In the genomic region with DNA sequence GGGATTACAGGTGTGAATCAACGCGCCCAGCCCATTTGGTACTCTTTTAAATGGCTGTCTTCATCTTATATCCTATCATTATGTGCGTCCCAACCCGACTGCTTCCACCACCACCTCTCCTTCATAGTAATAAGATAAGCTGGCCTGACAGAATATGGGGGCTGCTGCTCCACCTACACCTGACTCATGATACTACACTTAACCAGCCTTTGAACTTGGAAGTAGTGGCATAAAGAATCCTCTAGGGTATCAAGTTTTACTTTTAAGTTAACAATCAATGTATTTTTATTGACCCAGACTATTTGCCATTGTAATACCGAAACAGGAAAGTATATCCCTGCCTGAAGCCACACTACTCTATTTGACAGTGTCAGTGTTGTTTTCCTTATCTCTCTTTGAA, we compare ENCODE assay signal across 20 cellular contexts. TPM values are rescaled to one million over a fixed set of nuclear protein-coding genes. Genes with fewer than 3 reads are reported as not detected.
DNase-seq lines count a peak whose midpoint lies in the region; ATAC-seq lines count a peak whose summit lies in the region.
"Had no signal": no experiment of that assay in that cellular context is flagged by ENCODE, and none has a peak within 500 bp of the region (broad histone marks: within the 10 kb centered on the region; RNA-seq: fewer than 3 reads in every experiment).

No MANE protein-coding gene starts in this region.

- H3K27ac ChIP-seq in aorta (ENCODE audit: low read depth in 1 of 2, low read length in 2 of 2), result no peak overlapping the region
- H3K27ac ChIP-seq: 22Rv1 had no signal

- no peak for ATAC-seq in activated CD4-positive, alpha-beta T cell treated with anti-CD3 and anti-CD28 coated beads for 36 hours
- ATAC-seq in activated CD8-positive, alpha-beta T cell treated with anti-CD3 and anti-CD28 coated beads, Interleukin-2, amount 10 ng/mL, durations not matched to agents 7 days and 5 days, result peak; percentile 51
- ATAC-seq in stimulated activated effector memory CD8-positive, alpha-beta T cell treated with anti-CD3 and anti-CD28 coated beads, Interleukin-12 subunit alpha, Interleukin-12 subunit beta, amount 100 ng/mL, for 72 hours, result no peak
- no peak for ATAC-seq in aorta (ENCODE audit: low FRiP score)
- ATAC-seq: Panc1 had no signal

- CTCF ChIA-PET in activated CD4-positive, alpha-beta T cell treated with anti-CD3 and anti-CD28 coated beads for 36 hours (lab: Charles Lee), result interaction anchor here (0.6 to 1.2 kb wide), 4 partner anchors 9 to 139 kb away, joined by 3 to 4 read pairs (median 3); no protein-coding TSS in a partner anchor
- CTCF ChIA-PET in activated CD8-positive, alpha-beta T cell treated with anti-CD3 and anti-CD28 coated beads, Interleukin-2, amount 10 ng/mL, durations not matched to agents 7 days and 5 days (lab: Charles Lee), result interaction anchor here (0.7 to 1.8 kb wide), 4 partner anchors 20 to 206 kb away, joined by 3 to 7 read pairs (median 4); no protein-coding TSS in a partner anchor

- H3K27me3 Mint-ChIP-seq in activated CD4-positive, alpha-beta T cell treated with anti-CD3 and anti-CD28 coated beads for 36 hours, result no peaks in the 10 kb centered on the region
- H3K27me3 Mint-ChIP-seq in activated CD8-positive, alpha-beta T cell treated with anti-CD3 and anti-CD28 coated beads, Interleukin-2, amount 10 ng/mL, durations not matched to agents 7 days and 5 days (ENCODE audit: low read depth), result no peaks in the 10 kb centered on the region
- H3K27me3 Mint-ChIP-seq: CD8-positive, alpha-beta memory T cell had no signal

- POLR2A ChIA-PET in activated CD4-positive, alpha-beta T cell treated with anti-CD3 and anti-CD28 coated beads for 36 hours (lab: Charles Lee), result no interaction called here
- POLR2A ChIA-PET in activated CD8-positive, alpha-beta T cell treated with anti-CD3 and anti-CD28 coated beads, Interleukin-2, amount 10 ng/mL, durations not matched to agents 7 days and 5 days (lab: Charles Lee), result no interaction called here

- H3K4me1 ChIP-seq in aorta (ENCODE audit: control insufficient read depth in 1 of 2, insufficient read depth in 2 of 2, low read length in 2 of 2), result no peaks in the 10 kb centered on the region

- 92 to 95% methylated on average over 5 of the region's 5 CpGs for WGBS in aorta, 2 donors

- intact Hi-C loops in activated CD4-positive, alpha-beta T cell treated with anti-CD3 and anti-CD28 coated beads for 36 hours (cut with DNase I, micrococcal nuclease), result no loop called here
- intact Hi-C loops in aorta (cut with DNase I), result no loop called here

- H3K36me3 Mint-ChIP-seq in activated CD4-positive, alpha-beta T cell treated with anti-CD3 and anti-CD28 coated beads for 36 hours (ENCODE audit: low read depth), result peaks cover 46% of the 10 kb centered on the region
- peaks cover 64% of the 10 kb centered on the region for H3K36me3 Mint-ChIP-seq in activated CD8-positive, alpha-beta T cell treated with anti-CD3 and anti-CD28 coated beads, Interleukin-2, amount 10 ng/mL, durations not matched to agents 7 days and 5 days (ENCODE audit: low read depth)
- peaks cover 13% of the 10 kb centered on the region for H3K36me3 Mint-ChIP-seq in stimulated activated effector memory CD8-positive, alpha-beta T cell treated with anti-CD3 and anti-CD28 coated beads, Interleukin-12 subunit alpha, Interleukin-12 subunit beta, amount 100 ng/mL, for 72 hours

- H3K36me3 ChIP-seq in aorta (ENCODE audit: control insufficient read depth in 1 of 2, insufficient read depth in 2 of 2, low read length in 1 of 2), result peaks cover 7 to 17% of the 10 kb centered on the region in 2 donors

- H3K27ac Mint-ChIP-seq in activated CD4-positive, alpha-beta T cell treated with anti-CD3 and anti-CD28 coated beads for 36 hours, result peak overlapping the region; percentile 27
- H3K27ac Mint-ChIP-seq in activated CD8-positive, alpha-beta T cell treated with anti-CD3 and anti-CD28 coated beads, Interleukin-2, amount 10 ng/mL, durations not matched to agents 7 days and 5 days, result no peak overlapping the region
- peak overlapping the region; percentile 58 for H3K27ac Mint-ChIP-seq in stimulated activated effector memory CD8-positive, alpha-beta T cell treated with anti-CD3 and anti-CD28 coated beads, Interleukin-12 subunit alpha, Interleukin-12 subunit beta, amount 100 ng/mL, for 72 hours
- H3K27ac Mint-ChIP-seq: H9 had no signal

- H3K4me1 Mint-ChIP-seq in activated CD4-positive, alpha-beta T cell treated with anti-CD3 and anti-CD28 coated beads for 36 hours, result no peaks in the 10 kb centered on the region
- no peaks in the 10 kb centered on the region for H3K4me1 Mint-ChIP-seq in activated CD8-positive, alpha-beta T cell treated with anti-CD3 and anti-CD28 coated beads, Interleukin-2, amount 10 ng/mL, durations not matched to agents 7 days and 5 days (ENCODE audit: low read depth)
- H3K4me1 Mint-ChIP-seq in stimulated activated effector memory CD8-positive, alpha-beta T cell treated with anti-CD3 and anti-CD28 coated beads, Interleukin-12 subunit alpha, Interleukin-12 subunit beta, amount 100 ng/mL, for 72 hours, result no peaks in the 10 kb centered on the region
- H3K4me1 Mint-ChIP-seq: CD8-positive, alpha-beta memory T cell had no signal

- H3K4me3 ChIP-seq in aorta (ENCODE audit: low read length in 2 of 2), result no peak overlapping the region

- H3K27me3 ChIP-seq in aorta (ENCODE audit: control insufficient read depth in 1 of 2, insufficient read depth in 2 of 2, low read length in 1 of 2), result no peaks in the 10 kb centered on the region

- no peak overlapping the region for H3K4me3 Mint-ChIP-seq in activated CD4-positive, alpha-beta T cell treated with anti-CD3 and anti-CD28 coated beads for 36 hours
- H3K4me3 Mint-ChIP-seq in activated CD8-positive, alpha-beta T cell treated with anti-CD3 and anti-CD28 coated beads, Interleukin-2, amount 10 ng/mL, durations not matched to agents 7 days and 5 days, result no peak overlapping the region
- H3K4me3 Mint-ChIP-seq in stimulated activated effector memory CD8-positive, alpha-beta T cell treated with anti-CD3 and anti-CD28 coated beads, Interleukin-12 subunit alpha, Interleukin-12 subunit beta, amount 100 ng/mL, for 72 hours, result no peak overlapping the region
- H3K4me3 Mint-ChIP-seq: CD8-positive, alpha-beta memory T cell; H9 had no signal

- DNase-seq in activated CD4-positive, alpha-beta T cell treated with anti-CD3 and anti-CD28 coated beads for 36 hours, result no peak
- DNase-seq in activated CD4-positive, alpha-beta T cell treated with anti-CD3 and anti-CD28 coated beads, Interleukin-2, amount 50 U/mL, for 1 hour, result no peak
- DNase-seq in HT-29 (ENCODE audit: low spot score) (peak; percentile 13), aorta (no peak), 8988T (no peak), NCI-H1048 (lab: John Stamatoyannopoulos, UW) (no peak)
- no peak for DNase-seq in activated CD8-positive, alpha-beta T cell treated with anti-CD3 and anti-CD28 coated beads, Interleukin-2, amount 10 ng/mL, durations not matched to agents 7 days and 5 days
- DNase-seq in stimulated activated effector memory CD8-positive, alpha-beta T cell treated with anti-CD3 and anti-CD28 coated beads, Interleukin-12 subunit alpha, Interleukin-12 subunit beta, amount 100 ng/mL, for 72 hours (ENCODE audit: low spot score in 2 of 2), result no peak
- DNase-seq: CD8-positive, alpha-beta memory T cell; DMS79 treated with DMSO at 0.1 percent for 48 hours; GDM1; H9; NCI-H1092; NCI-H524 treated with DMSO at 0.1 percent for 48 hours; Right ventricle myocardium superior; SK-N-SH; T-helper 1 cell had no signal

- H3K9me3 Mint-ChIP-seq in activated CD4-positive, alpha-beta T cell treated with anti-CD3 and anti-CD28 coated beads for 36 hours (ENCODE audit: low read depth), result no peaks in the 10 kb centered on the region
- H3K9me3 Mint-ChIP-seq in activated CD8-positive, alpha-beta T cell treated with anti-CD3 and anti-CD28 coated beads, Interleukin-2, amount 10 ng/mL, durations not matched to agents 7 days and 5 days (ENCODE audit: insufficient read depth), result no peaks in the 10 kb centered on the region
- H3K9me3 Mint-ChIP-seq in stimulated activated effector memory CD8-positive, alpha-beta T cell treated with anti-CD3 and anti-CD28 coated beads, Interleukin-12 subunit alpha, Interleukin-12 subunit beta, amount 100 ng/mL, for 72 hours, result no peaks in the 10 kb centered on the region
- H3K9me3 Mint-ChIP-seq: CD8-positive, alpha-beta memory T cell; H9 had no signal

- no peaks in the 10 kb centered on the region for H3K9me3 ChIP-seq in aorta (ENCODE audit: control insufficient read depth, low read length)
- H3K9me3 ChIP-seq: SK-N-SH had no signal

RNA-seq across cellular contexts. Expression of gene PDZD9, which starts 18.8 kb away (rescaled TPM):
- total RNA-seq in activated CD4-positive, alpha-beta T cell treated with anti-CD3 and anti-CD28 coated beads for 36 hours, result not detected
- total RNA-seq in HT-29 (2014; rRNA removed; shearing (Covaris generic)), result not detected in 2 replicates
- total RNA-seq in activated CD8-positive, alpha-beta T cell treated with anti-CD3 and anti-CD28 coated beads, Interleukin-2, amount 10 ng/mL, durations not matched to agents 7 days and 5 days, result not detected
- total RNA-seq in aorta, result not detected
- not detected for polyA plus RNA-seq in aorta
- total RNA-seq: CD8-positive, alpha-beta memory T cell; H9; Right ventricle myocardium superior had no signal
- polyA plus RNA-seq: BJ; CD8-positive, alpha-beta memory T cell; SK-N-SH had no signal

RNA-seq across cellular contexts. Expression of gene MOSMO, which starts 25.8 kb away (rescaled TPM):
- 1 to 10 TPM; 7.7 to 8.0 TPM for total RNA-seq in activated CD4-positive, alpha-beta T cell treated with anti-CD3 and anti-CD28 coated beads for 36 hours
- 11.1 and 20.4 TPM in 2 replicates for total RNA-seq in HT-29 (2014; rRNA removed; shearing (Covaris generic))
- total RNA-seq in activated CD8-positive, alpha-beta T cell treated with anti-CD3 and anti-CD28 coated beads, Interleukin-2, amount 10 ng/mL, durations not matched to agents 7 days and 5 days, result 10 to 100 TPM; 11.4 to 11.9 TPM
- total RNA-seq in aorta, result 10 to 100 TPM; 17.8 to 19.6 TPM
- 1 to 10 TPM; 3.4 to 9.3 TPM for polyA plus RNA-seq in aorta

RNA-seq across cellular contexts. Expression of gene UQCRC2, which starts 28.9 kb away (rescaled TPM):
- 100 to 1,000 TPM; 321 to 367 TPM for total RNA-seq in activated CD4-positive, alpha-beta T cell treated with anti-CD3 and anti-CD28 coated beads for 36 hours
- total RNA-seq in HT-29 (2014; rRNA removed; shearing (Covaris generic)), result 111 and 150 TPM in 2 replicates
- 100 to 1,000 TPM; 231 to 238 TPM for total RNA-seq in activated CD8-positive, alpha-beta T cell treated with anti-CD3 and anti-CD28 coated beads, Interleukin-2, amount 10 ng/mL, durations not matched to agents 7 days and 5 days
- total RNA-seq in aorta, result 100 to 1,000 TPM; 140 to 143 TPM
- 100 to 1,000 TPM; 122 to 123 TPM for polyA plus RNA-seq in aorta
